In the genomic region with DNA sequence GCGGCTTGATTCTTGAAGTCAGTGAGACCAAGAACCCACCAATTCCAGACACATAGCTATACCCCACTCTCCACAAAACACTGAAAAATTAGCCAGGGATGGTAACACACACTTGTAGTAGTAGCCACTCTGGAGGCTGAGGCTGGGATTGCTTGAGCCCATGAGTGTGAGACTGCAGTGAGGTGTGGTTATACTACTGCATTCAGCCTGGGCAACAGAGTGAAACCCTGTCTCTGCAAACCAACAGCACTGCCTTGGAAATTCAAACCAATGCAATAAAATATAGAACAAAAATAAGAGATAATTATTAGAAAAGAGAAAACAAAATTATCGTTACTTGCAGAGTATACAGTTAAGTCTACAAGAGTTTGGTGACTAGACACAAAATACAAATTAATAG, we compare ENCODE assay signal across 1 cellular context.
TF ChIP-seq lines count a peak whose summit lies in the region.

No MANE protein-coding gene starts in this region.

TF ChIP-seq in WTC11, 78 proteins besides CTCF, POLR2A, EP300 and RAD21 (continued from another document):
- TF ChIP-seq PRDM15 (CRISPR knock-in tag; IDR thresholded peaks at IDR 0.05) (no peak), ATF6 (CRISPR knock-in tag; IDR thresholded peaks at IDR 0.05) (no peak), ZNF671 (CRISPR knock-in tag; IDR thresholded peaks at IDR 0.05) (no peak), NR1H2 (CRISPR knock-in tag; IDR thresholded peaks at IDR 0.05) (no peak), NR3C1 (CRISPR knock-in tag; conservative IDR thresholded peaks at IDR 0.05; ENCODE audit: low read depth) (no peak)
- TF ChIP-seq, protein P1, sequence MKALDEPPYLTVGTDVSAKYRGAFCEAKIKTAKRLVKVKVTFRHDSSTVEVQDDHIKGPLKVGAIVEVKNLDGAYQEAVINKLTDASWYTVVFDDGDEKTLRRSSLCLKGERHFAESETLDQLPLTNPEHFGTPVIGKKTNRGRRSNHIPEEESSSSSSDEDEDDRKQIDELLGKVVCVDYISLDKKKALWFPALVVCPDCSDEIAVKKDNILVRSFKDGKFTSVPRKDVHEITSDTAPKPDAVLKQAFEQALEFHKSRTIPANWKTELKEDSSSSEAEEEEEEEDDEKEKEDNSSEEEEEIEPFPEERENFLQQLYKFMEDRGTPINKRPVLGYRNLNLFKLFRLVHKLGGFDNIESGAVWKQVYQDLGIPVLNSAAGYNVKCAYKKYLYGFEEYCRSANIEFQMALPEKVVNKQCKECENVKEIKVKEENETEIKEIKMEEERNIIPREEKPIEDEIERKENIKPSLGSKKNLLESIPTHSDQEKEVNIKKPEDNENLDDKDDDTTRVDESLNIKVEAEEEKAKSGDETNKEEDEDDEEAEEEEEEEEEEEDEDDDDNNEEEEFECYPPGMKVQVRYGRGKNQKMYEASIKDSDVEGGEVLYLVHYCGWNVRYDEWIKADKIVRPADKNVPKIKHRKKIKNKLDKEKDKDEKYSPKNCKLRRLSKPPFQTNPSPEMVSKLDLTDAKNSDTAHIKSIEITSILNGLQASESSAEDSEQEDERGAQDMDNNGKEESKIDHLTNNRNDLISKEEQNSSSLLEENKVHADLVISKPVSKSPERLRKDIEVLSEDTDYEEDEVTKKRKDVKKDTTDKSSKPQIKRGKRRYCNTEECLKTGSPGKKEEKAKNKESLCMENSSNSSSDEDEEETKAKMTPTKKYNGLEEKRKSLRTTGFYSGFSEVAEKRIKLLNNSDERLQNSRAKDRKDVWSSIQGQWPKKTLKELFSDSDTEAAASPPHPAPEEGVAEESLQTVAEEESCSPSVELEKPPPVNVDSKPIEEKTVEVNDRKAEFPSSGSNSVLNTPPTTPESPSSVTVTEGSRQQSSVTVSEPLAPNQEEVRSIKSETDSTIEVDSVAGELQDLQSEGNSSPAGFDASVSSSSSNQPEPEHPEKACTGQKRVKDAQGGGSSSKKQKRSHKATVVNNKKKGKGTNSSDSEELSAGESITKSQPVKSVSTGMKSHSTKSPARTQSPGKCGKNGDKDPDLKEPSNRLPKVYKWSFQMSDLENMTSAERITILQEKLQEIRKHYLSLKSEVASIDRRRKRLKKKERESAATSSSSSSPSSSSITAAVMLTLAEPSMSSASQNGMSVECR (CRISPR knock-in tag; IDR thresholded peaks at IDR 0.05; ENCODE audit: borderline replicate concordance): no peak
